11 cellular contexts compared by ENCODE assay signal in genomic region chr12:21860128-21860527, GRCh38.
"Had no signal": no experiment of that assay in that cellular context is flagged by ENCODE, and none has a peak within 500 bp of the region (broad histone marks: within the 10 kb centered on the region; RNA-seq: fewer than 3 reads in every experiment).

No MANE protein-coding gene starts in this region.

- H3K9me3 ChIP-seq: HAP-1 had no signal

- H3K27ac Mint-ChIP-seq: GM23338, H9, HFFc6 had no signal

- DNase-seq: GM23248, GOT3, H7, H9, HCEC 1CT, HFFc6 had no signal

- H3K4me3 ChIP-seq: GM23248, GM23338, HAP-1 had no signal

- H3K4me1 ChIP-seq: HAP-1 had no signal

- H3K9me3 Mint-ChIP-seq: GM23338, H9, HFFc6 had no signal

- FAIRE-seq: H1, H54 had no signal

- H3K27ac ChIP-seq: GM23248 had no signal

- H3K4me1 Mint-ChIP-seq: GM23338, H9 had no signal

- ATAC-seq: GM23338, HCT116 had no signal

- H3K36me3 ChIP-seq: HAP-1 had no signal

- H3K4me2 ChIP-seq: GM23338 had no signal

- H3K4me3 Mint-ChIP-seq: GM23338, H9, HFFc6 had no signal
